In the genomic region with DNA sequence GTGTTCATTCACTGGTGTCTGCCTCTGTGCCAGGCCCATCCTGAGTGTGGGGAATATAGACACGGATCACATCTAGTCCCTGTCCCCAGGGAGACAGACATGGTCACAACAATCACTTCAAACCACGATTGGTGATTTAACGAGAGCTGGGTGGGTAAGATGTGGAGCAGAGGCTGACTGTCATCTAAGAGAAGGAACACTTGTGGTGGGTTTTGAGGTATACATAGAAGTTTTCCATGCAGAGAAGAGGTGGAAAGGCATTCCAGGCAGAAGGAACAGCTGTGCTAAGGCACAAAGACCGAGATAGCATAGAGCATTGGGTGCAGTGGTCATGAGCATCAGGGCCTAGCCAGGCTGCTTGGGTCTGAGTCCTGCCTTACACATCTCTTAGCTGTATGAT, we compare ENCODE assay signal across 32 cellular contexts. TPM values are rescaled to one million over a fixed set of nuclear protein-coding genes. Genes with fewer than 3 reads are reported as not detected.
"Had no signal": no experiment of that assay in that cellular context is flagged by ENCODE, and none has a peak within 500 bp of the region (broad histone marks: within the 10 kb centered on the region; RNA-seq: fewer than 3 reads in every experiment).

No MANE protein-coding gene starts in this region.

- FAIRE-seq: colon had no signal

- H3K27me3 ChIP-seq: adrenal gland, body of pancreas, esophagus muscularis mucosa, foreskin keratinocyte, gastrocnemius medialis, heart left ventricle had no signal

- H3K4me3 ChIP-seq: adrenal gland, body of pancreas, esophagus muscularis mucosa, gastrocnemius medialis, heart left ventricle had no signal

- H3K9me3 ChIP-seq: adrenal gland, body of pancreas, esophagus muscularis mucosa, gastrocnemius medialis had no signal

- ATAC-seq: activated CD4-positive, alpha-beta T cell treated with anti-CD3 and anti-CD28 coated beads for 36 hours; activated naive CD8-positive, alpha-beta T cell treated with anti-CD3 and anti-CD28 coated beads, Interleukin-2, amount 50 U/mL, for 24 hours; effector memory CD8-positive, alpha-beta T cell; foreskin keratinocyte; heart left ventricle had no signal

- H3K27ac ChIP-seq: adrenal gland, foreskin keratinocyte had no signal

- DNase-seq: activated CD4-positive, alpha-beta memory T cell treated with anti-CD3 and anti-CD28 coated beads, Interleukin-2, amount 10 ng/mL, durations not matched to agents 7 days and 5 days; activated CD4-positive, alpha-beta T cell treated with anti-CD3 and anti-CD28 coated beads for 36 hours; activated CD4-positive, alpha-beta T cell treated with anti-CD3 and anti-CD28 coated beads, Interleukin-2, amount 10 ng/mL, durations not matched to agents 24 days and 14 days; activated CD4-positive, CD25-positive, alpha-beta regulatory T cell; activated CD4-positive, CD25-positive, alpha-beta regulatory T cell treated with anti-CD3 and anti-CD28 coated beads, Interleukin-2, amount 50 U/mL, for 72 hours; activated CD8-positive, alpha-beta memory T cell treated with anti-CD3 and anti-CD28 coated beads, Interleukin-2, amount 50 U/mL, for 48 hours; activated effector memory CD4-positive, alpha-beta T cell treated with anti-CD3 and anti-CD28 coated beads, Interleukin-2, amount 50 U/mL, for 16 hours; activated naive CD4-positive, alpha-beta T cell treated with anti-CD3 and anti-CD28 coated beads for 36 hours; activated naive CD8-positive, alpha-beta T cell treated with anti-CD3 and anti-CD28 coated beads for 36 hours; activated naive CD8-positive, alpha-beta T cell treated with anti-CD3 and anti-CD28 coated beads, Interleukin-2, amount 50 U/mL, for 24 hours; activated T-cell treated with anti-CD3 and anti-CD28 coated beads for 4 hours; activated T-cell treated with anti-CD3 and anti-CD28 coated beads, Interleukin-2, amount 50 U/mL, for 24 hours; adrenal gland; amygdala; aorta; body of pancreas; caudate nucleus; cortex of kidney; dermis blood vessel endothelial cell; effector CD4-positive, alpha-beta T cell; effector memory CD8-positive, alpha-beta T cell; erythroblast; foreskin keratinocyte; gastrocnemius medialis; glutamatergic neuron; heart left ventricle; T-helper 2 cell had no signal

- H3K36me3 ChIP-seq: adrenal gland, esophagus muscularis mucosa, gastrocnemius medialis, heart left ventricle had no signal

RNA-seq across cellular contexts. Expression of a gene that starts 22.7 kb away (rescaled TPM):
- total RNA-seq: activated CD4-positive, alpha-beta memory T cell treated with anti-CD3 and anti-CD28 coated beads, Interleukin-2, amount 10 ng/mL, durations not matched to agents 7 days and 5 days; activated CD4-positive, alpha-beta T cell treated with anti-CD3 and anti-CD28 coated beads for 36 hours; activated CD4-positive, alpha-beta T cell treated with anti-CD3 and anti-CD28 coated beads, Interleukin-2, amount 10 ng/mL, durations not matched to agents 24 days and 14 days; activated naive CD4-positive, alpha-beta T cell treated with anti-CD3 and anti-CD28 coated beads for 36 hours; activated naive CD8-positive, alpha-beta T cell treated with anti-CD3 and anti-CD28 coated beads for 36 hours; activated T-helper 2 cell treated with anti-CD3 and anti-CD28 coated beads, Interferon-gamma antibody, Interleukin-2, Interleukin-4, amounts not matched to agents 10 μg/mL and 5 μg/mL and 100 μg/mL, durations not matched to agents 14 hours and 24 hours and 36 hours; adrenal gland; aorta; chondrocyte; dermis blood vessel endothelial cell; foreskin keratinocyte; gastrocnemius medialis; heart left ventricle; T-helper 1 cell treated with Interleukin-12 subunit alpha and Interleukin-12 subunit beta and Interleukin-4 antibody, amounts not matched to agents 30 ng/mL and 1 ng/mL, for 36 hours had no signal
- polyA plus RNA-seq: foreskin keratinocyte had no signal

RNA-seq across cellular contexts. Expression of a gene that starts 53.7 kb away (rescaled TPM):
- total RNA-seq: activated CD4-positive, alpha-beta memory T cell treated with anti-CD3 and anti-CD28 coated beads, Interleukin-2, amount 10 ng/mL, durations not matched to agents 7 days and 5 days; activated CD4-positive, alpha-beta T cell treated with anti-CD3 and anti-CD28 coated beads, Interleukin-2, amount 10 ng/mL, durations not matched to agents 24 days and 14 days; activated naive CD4-positive, alpha-beta T cell treated with anti-CD3 and anti-CD28 coated beads for 36 hours; activated naive CD8-positive, alpha-beta T cell treated with anti-CD3 and anti-CD28 coated beads for 36 hours; activated T-helper 2 cell treated with anti-CD3 and anti-CD28 coated beads, Interferon-gamma antibody, Interleukin-2, Interleukin-4, amounts not matched to agents 10 μg/mL and 5 μg/mL and 100 μg/mL, durations not matched to agents 14 hours and 24 hours and 36 hours had no signal
